26 cellular contexts compared by ENCODE assay signal in the genomic region with DNA sequence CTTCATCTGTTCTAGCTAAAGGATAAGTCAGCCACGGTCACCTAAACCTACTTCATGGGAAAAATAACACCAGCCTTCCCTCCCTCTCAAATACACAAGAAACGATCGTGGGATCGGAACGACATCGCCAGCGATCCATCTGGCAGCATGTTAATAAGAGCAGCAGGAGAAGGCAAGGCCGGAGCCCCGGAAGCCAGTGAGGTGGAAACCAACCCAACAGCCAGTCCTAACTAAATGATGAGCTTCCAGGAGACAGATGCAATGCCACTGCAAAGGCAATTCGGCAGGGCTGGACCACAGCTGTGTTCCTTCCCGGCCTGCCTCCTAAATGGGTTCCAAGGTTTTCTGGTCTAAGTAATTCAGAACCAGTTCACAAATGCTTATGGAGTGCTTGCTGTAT.
"Had no signal": no experiment of that assay in that cellular context is flagged by ENCODE, and none has a peak within 500 bp of the region (broad histone marks: within the 10 kb centered on the region; RNA-seq: fewer than 3 reads in every experiment).

No MANE protein-coding gene starts in this region.

- H3K27me3 ChIP-seq: MG63 had no signal

- H3K27ac ChIP-seq: KMS-11, SK-N-MC, VCaP had no signal

- H3K9me3 ChIP-seq: MG63 had no signal

- H3K4me3 ChIP-seq: MG63, SK-N-MC had no signal

- H3K36me3 ChIP-seq: MG63 had no signal

- DNase-seq: activated CD4-positive, alpha-beta memory T cell treated with anti-CD3 and anti-CD28 coated beads, Interleukin-2, amount 10 ng/mL, durations not matched to agents 7 days and 5 days; activated CD4-positive, alpha-beta T cell treated with anti-CD3 and anti-CD28 coated beads for 36 hours; activated CD4-positive, alpha-beta T cell treated with anti-CD3 and anti-CD28 coated beads, Interleukin-2, amount 50 U/mL, for 1 hour; activated CD4-positive, CD25-positive, alpha-beta regulatory T cell; activated gamma-delta T cell; activated naive CD4-positive, alpha-beta T cell treated with anti-CD3 and anti-CD28 coated beads for 36 hours; activated T-cell treated with anti-CD3 and anti-CD28 coated beads for 4 hours; activated T-cell treated with anti-CD3 and anti-CD28 coated beads, Interleukin-2, amount 50 U/mL, for 48 hours; amygdala; MG63; MV-4-11; NCI-H1092 treated with DMSO at 0.1 percent for 48 hours; NCI-H1417 treated with DMSO at 0.1 percent for 48 hours; NCI-H187; NCI-H2081; NCI-H2227 treated with DMSO at 0.1 percent for 48 hours; NCI-H446 treated with DMSO at 0.1 percent for 48 hours; NCI-H526 treated with DMSO at 0.1 percent for 48 hours; NCI-H82; RPMI8226; T-cell; T-helper 2 cell; T1000 had no signal
